Comparison of ENCODE assay signal across 31 cellular contexts in the genomic region with DNA sequence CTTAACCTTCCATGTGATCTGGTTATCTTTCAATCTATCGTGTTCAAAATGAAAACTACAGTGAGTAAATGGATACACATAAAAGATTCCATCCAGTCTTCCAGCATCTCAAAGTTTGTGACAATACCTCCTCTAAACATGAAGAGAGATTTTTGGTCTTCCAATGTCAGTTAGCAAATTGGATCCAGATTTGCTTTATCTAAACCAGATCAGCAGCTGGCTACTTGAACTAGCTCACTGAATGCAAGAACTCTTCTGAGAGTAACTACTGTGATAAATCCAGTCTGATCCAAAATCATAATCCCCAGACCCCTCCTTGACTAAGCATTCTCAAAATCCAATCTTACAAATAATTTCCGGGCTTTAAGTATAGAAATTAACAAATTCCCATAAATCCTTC.
"Had no signal": no experiment of that assay in that cellular context is flagged by ENCODE, and none has a peak within 500 bp of the region (broad histone marks: within the 10 kb centered on the region; RNA-seq: fewer than 3 reads in every experiment).

No MANE protein-coding gene starts in this region.

- FAIRE-seq: endometrium, endothelial cell of umbilical vein, frontal cortex had no signal

- DNase-seq: activated B cell treated with CpG ODN at 0.5 μM for 24 hours; activated CD4-positive, alpha-beta T cell treated with anti-CD3 and anti-CD28 coated beads for 48 hours; activated CD4-positive, alpha-beta T cell treated with anti-CD3 and anti-CD28 coated beads, Interleukin-2, amount 50 U/mL, for 1 hour; activated CD4-positive, alpha-beta T cell treated with anti-CD3 and anti-CD28 coated beads, Interleukin-2, amount 50 U/mL, for 48 hours; activated CD8-positive, alpha-beta memory T cell treated with anti-CD3 and anti-CD28 coated beads for 24 hours; activated CD8-positive, alpha-beta T cell treated with anti-CD3 and anti-CD28 coated beads for 36 hours; activated effector memory CD4-positive, alpha-beta T cell treated with Interleukin-2 at 50 U/mL for 16 hours; activated gamma-delta T cell treated with Interleukin-2 at 50 U/mL for 16 hours; activated naive CD4-positive, alpha-beta T cell treated with anti-CD3 and anti-CD28 coated beads, Interleukin-2, amount 50 U/mL, for 16 hours; activated naive CD4-positive, alpha-beta T cell treated with Interleukin-2 at 50 U/mL for 16 hours; activated T-cell treated with anti-CD3 and anti-CD28 coated beads, Interleukin-2, amount 50 U/mL, for 4 hours; amniotic stem cell; anterior cingulate cortex; body of pancreas; caudate nucleus; cerebellar nuclear complex; colonic mucosa; effector CD8-positive, alpha-beta T cell; esophagus squamous epithelium; foreskin fibroblast; head of caudate nucleus; hippocampal formation; T1000; WERI-Rb-1 had no signal

- H3K36me3 Mint-ChIP-seq: activated naive CD8-positive, alpha-beta T cell had no signal

- H3K27ac Mint-ChIP-seq: activated B cell treated with CpG ODN at 0.5 μM for 24 hours; activated CD8-positive, alpha-beta T cell treated with anti-CD3 and anti-CD28 coated beads for 36 hours; activated naive CD8-positive, alpha-beta T cell; activated T-helper 17 cell treated with anti-CD3 and anti-CD28 coated beads, Interleukin-2, amount 50 U/mL, for 72 hours; T-helper 2 cell treated with Interferon-gamma antibody and Interleukin-4, amounts not matched to agents 5 μg/mL and 100 μg/mL, for 36 hours had no signal

- H3K4me1 ChIP-seq: body of pancreas, colonic mucosa, esophagus squamous epithelium had no signal

- H3K9me3 Mint-ChIP-seq: activated CD8-positive, alpha-beta T cell treated with anti-CD3 and anti-CD28 coated beads for 36 hours; activated T-cell treated with anti-CD3 and anti-CD28 coated beads, Interleukin-2, amount 50 U/mL, for 4 hours; activated T-helper 17 cell treated with anti-CD3 and anti-CD28 coated beads, Interleukin-2, amount 50 U/mL, for 72 hours; T-helper 2 cell treated with Interferon-gamma antibody and Interleukin-4, amounts not matched to agents 5 μg/mL and 100 μg/mL, for 36 hours had no signal

- H3K27me3 ChIP-seq: body of pancreas, colonic mucosa, esophagus squamous epithelium had no signal

- H3K4me3 Mint-ChIP-seq: activated B cell treated with CpG ODN at 0.5 μM for 24 hours; activated CD8-positive, alpha-beta T cell treated with anti-CD3 and anti-CD28 coated beads for 36 hours; activated naive CD8-positive, alpha-beta T cell; activated T-cell treated with anti-CD3 and anti-CD28 coated beads, Interleukin-2, amount 50 U/mL, for 4 hours; activated T-helper 17 cell treated with anti-CD3 and anti-CD28 coated beads, Interleukin-2, amount 50 U/mL, for 72 hours; T-helper 2 cell treated with Interferon-gamma antibody and Interleukin-4, amounts not matched to agents 5 μg/mL and 100 μg/mL, for 36 hours had no signal

- H3K27me3 Mint-ChIP-seq: activated B cell treated with CpG ODN at 0.5 μM for 24 hours; activated CD8-positive, alpha-beta T cell treated with anti-CD3 and anti-CD28 coated beads for 36 hours; activated naive CD8-positive, alpha-beta T cell; activated T-helper 17 cell treated with anti-CD3 and anti-CD28 coated beads, Interleukin-2, amount 50 U/mL, for 72 hours had no signal

- H3K9me3 ChIP-seq: body of pancreas, colonic mucosa, esophagus squamous epithelium had no signal

- H3K36me3 ChIP-seq: colonic mucosa, esophagus squamous epithelium, WERI-Rb-1 had no signal

- H3K4me3 ChIP-seq: body of pancreas, colonic mucosa, esophagus squamous epithelium had no signal

- H3K27ac ChIP-seq: body of pancreas, colonic mucosa, epithelial cell of prostate, esophagus squamous epithelium, WERI-Rb-1 had no signal

- H3K4me1 Mint-ChIP-seq: activated B cell treated with CpG ODN at 0.5 μM for 24 hours; activated T-helper 17 cell treated with anti-CD3 and anti-CD28 coated beads, Interleukin-2, amount 50 U/mL, for 72 hours had no signal
